ENCODE assay signal across 8 cellular contexts in genomic region chr16:23423496-23424049, GRCh38. TPM values are rescaled to one million over a fixed set of nuclear protein-coding genes. Genes with fewer than 3 reads are reported as not detected.
DNase-seq lines count a peak whose midpoint lies in the region; ATAC-seq, FAIRE-seq and TF ChIP-seq lines count a peak whose summit lies in the region.

No MANE protein-coding gene starts in this region.

- FAIRE-seq in D721Med (lab: Jason Lieb, UNC), result no peak

- H3K4me1 ChIP-seq in foreskin keratinocyte, result peaks cover 11% of the 10 kb centered on the region

- ATAC-seq in foreskin keratinocyte (peak; percentile 83), sciatic nerve (peak; percentile 96), GM21723 (IDR thresholded peaks at IDR 0.05; ENCODE audit: unreplicated experiment) (no peak)

- peak overlapping the region; percentile 76 for H3K27ac ChIP-seq in foreskin keratinocyte

- intact Hi-C loops in sciatic nerve (cut with DNase I), result no loop called here

- no peaks in the 10 kb centered on the region for H3K27me3 ChIP-seq in foreskin keratinocyte

- DNase-seq in EH (ENCODE audit: low read depth) (peak; percentile 99), RKO (ENCODE audit: low spot score) (peak; percentile 46), foreskin keratinocyte (peak; percentile 93 to 94), sciatic nerve (ENCODE audit: low spot score) (peak; percentile 74), ecto neural progenitor cell (ENCODE audit: low spot score) (no peak), D721Med (ENCODE audit: insufficient read length, low spot score) (no peak), inferior parietal cortex (ENCODE audit: extremely low spot score) (no peak)

- no peak for TF ChIP-seq CTCF in foreskin keratinocyte (conservative IDR thresholded peaks at IDR 0.05)
- no peak for TF ChIP-seq CTCF in D721Med (IDR thresholded peaks at IDR 0.05; ENCODE audit: insufficient read depth, missing control alignments)

RNA-seq across cellular contexts. Expression of gene COG7, which starts 29.4 kb away (rescaled TPM):
- total RNA-seq in foreskin keratinocyte (15.9 and 17.0 TPM in 2 replicates), sciatic nerve (29.4 TPM)
- 13.2 and 13.5 TPM in 2 replicates for polyA plus RNA-seq in foreskin keratinocyte

Comparison
In these comparisons a context has a peak if more than half of its experiments do, and no peak if none do; other contexts are left out.
1. DNase-seq: peak in EH (single experiment), RKO (single experiment), foreskin keratinocyte (2 of 2) and sciatic nerve (single experiment); none in ecto neural progenitor cell (single experiment), D721Med (single experiment) and inferior parietal cortex (single experiment).